20 cellular contexts compared by ENCODE assay signal in the genomic region with DNA sequence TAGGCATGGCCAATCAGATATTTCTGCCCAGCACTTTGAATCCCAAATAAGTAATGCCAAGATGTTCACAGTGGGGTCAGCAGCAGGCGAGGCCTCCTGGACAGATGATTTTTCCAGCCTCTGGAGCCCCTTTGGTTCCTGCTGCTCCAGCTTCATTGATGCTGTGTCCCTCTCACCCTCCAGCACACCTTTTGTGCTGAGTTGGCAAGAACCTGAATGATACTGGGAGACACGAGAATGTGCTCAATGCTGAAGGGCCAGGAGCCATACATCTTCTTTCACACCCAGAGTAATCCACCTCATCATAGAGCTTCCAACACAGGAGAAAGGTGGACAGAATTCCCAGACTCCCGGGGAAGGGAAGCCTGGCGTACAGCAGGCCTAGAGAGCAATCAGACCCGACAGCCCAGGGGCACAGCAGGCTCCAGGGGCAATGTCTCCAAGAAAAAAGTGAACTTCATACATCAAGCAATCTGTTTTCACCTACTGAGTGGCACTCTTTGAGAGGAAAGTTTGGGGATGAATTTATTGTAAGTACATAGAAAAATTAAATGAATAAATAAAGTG.
"Had no signal": no experiment of that assay in that cellular context is flagged by ENCODE, and none has a peak within 500 bp of the region (broad histone marks: within the 10 kb centered on the region; RNA-seq: fewer than 3 reads in every experiment).

No MANE protein-coding gene starts in this region.

- H3K4me3 ChIP-seq: dorsolateral prefrontal cortex, gastrocnemius medialis, lower lobe of right lung, prostate gland, right atrium auricular region, sigmoid colon, testis, tibial artery had no signal

- H3K4me3 Mint-ChIP-seq: natural killer cell; stimulated activated memory B cell treated with anti-CD40 and anti-IgM and Interleukin-4, amounts not matched to agents 10 μg/mL and 1 μg/mL and 100 μg/mL, for 72 hours; type B pancreatic cell had no signal

- H3K4me1 ChIP-seq: gastrocnemius medialis, prostate gland, right atrium auricular region, sigmoid colon, testis had no signal

- H3K36me3 ChIP-seq: gastrocnemius medialis, lower lobe of right lung, prostate gland, right atrium auricular region, sigmoid colon, tibial artery had no signal

- H3K27ac Mint-ChIP-seq: natural killer cell; stimulated activated memory B cell treated with anti-CD40 and anti-IgM and Interleukin-4, amounts not matched to agents 10 μg/mL and 1 μg/mL and 100 μg/mL, for 72 hours; type B pancreatic cell had no signal

- ATAC-seq: esophagus mucosa; gastrocnemius medialis; left ventricle myocardium superior; lower lobe of right lung; natural killer cell; stimulated activated memory B cell treated with anti-CD40 and anti-IgM and Interleukin-4, amounts not matched to agents 10 μg/mL and 1 μg/mL and 100 μg/mL, for 72 hours; stimulated activated naive CD8-positive, alpha-beta T cell treated with anti-CD3 and anti-CD28 coated beads, Interleukin-15, Interleukin-2, amounts not matched to agents 100 U/mL and 50 U/mL, for 24 hours had no signal

- DNase-seq: dorsolateral prefrontal cortex; effector CD4-positive, alpha-beta T cell; foreskin fibroblast; gastrocnemius medialis; left ventricle myocardium superior; lower lobe of right lung; natural killer cell; sigmoid colon; stimulated activated CD4-positive, alpha-beta T cell treated with anti-CD3 and anti-CD28 coated beads, Interleukin-4, amount 100 ng/mL, for 4 hours; stimulated activated naive CD8-positive, alpha-beta T cell treated with anti-CD3 and anti-CD28 coated beads, Interleukin-15, Interleukin-2, amounts not matched to agents 100 U/mL and 50 U/mL, for 24 hours; substantia nigra; testis; tibial artery had no signal

- H3K9me3 Mint-ChIP-seq: natural killer cell; stimulated activated memory B cell treated with anti-CD40 and anti-IgM and Interleukin-4, amounts not matched to agents 10 μg/mL and 1 μg/mL and 100 μg/mL, for 72 hours; type B pancreatic cell had no signal

- H3K27me3 Mint-ChIP-seq: stimulated activated memory B cell treated with anti-CD40 and anti-IgM and Interleukin-4, amounts not matched to agents 10 μg/mL and 1 μg/mL and 100 μg/mL, for 72 hours had no signal

- FAIRE-seq: keratinocyte had no signal

- H3K27ac ChIP-seq: epithelial cell of prostate, gastrocnemius medialis, lower lobe of right lung, prostate gland, right atrium auricular region, sigmoid colon, testis, tibial artery had no signal

- H3K36me3 Mint-ChIP-seq: natural killer cell; stimulated activated memory B cell treated with anti-CD40 and anti-IgM and Interleukin-4, amounts not matched to agents 10 μg/mL and 1 μg/mL and 100 μg/mL, for 72 hours; type B pancreatic cell had no signal

- H3K9me3 ChIP-seq: gastrocnemius medialis, lower lobe of right lung, prostate gland, right atrium auricular region, sigmoid colon, testis, tibial artery had no signal

- H3K4me1 Mint-ChIP-seq: natural killer cell had no signal

- H3K27me3 ChIP-seq: dorsolateral prefrontal cortex, gastrocnemius medialis, right atrium auricular region, sigmoid colon, testis had no signal
